8 cellular contexts compared by ENCODE assay signal in genomic region chr17:16491703-16492612, GRCh38. TPM values are rescaled to one million over a fixed set of nuclear protein-coding genes. Genes with fewer than 3 reads are reported as not detected.
DNase-seq lines count a peak whose midpoint lies in the region; ATAC-seq and TF ChIP-seq lines count a peak whose summit lies in the region.

Gene LRRC75A (minus strand): TSS chr17:16492193. CDS start chr17:16491990, 203 bp downstream.

- peak within 1 kb of the TSS; percentile 18; the same call in 1 of the 2 replicates for H3K27ac ChIP-seq in C4-2B
- no peak within 1 kb of the TSS for H3K27ac ChIP-seq in H9 (ENCODE audit: insufficient read length, low read depth, low read length)
- peak within 1 kb of the TSS in 3 of 12 donors; percentile 40 to 75 (median 51) for H3K27ac ChIP-seq in heart left ventricle
- H3K27ac ChIP-seq in prostate gland, result peak within 1 kb of the TSS in 1 of 2 donors; percentile 45
- H3K27ac ChIP-seq in uterus, result peak within 1 kb of the TSS; percentile 64 to 88

- no peak within 1 kb of the TSS for H4K91ac ChIP-seq in H9 (ENCODE audit: insufficient read length, low read depth, low read length)

- H3T11ph ChIP-seq in H9 (ENCODE audit: low read length), result no peak within 1 kb of the TSS

- H3K4me3 ChIP-seq in heart left ventricle (peak within 1 kb of the TSS; percentile 27 to 86 (median 60)), prostate gland (peak within 1 kb of the TSS; percentile 51 to 55), uterus (peak within 1 kb of the TSS; percentile 35 to 65)

- H3K4me1 Mint-ChIP-seq in H9, result peaks cover 59 to 60% of the 10 kb centered on the region in 2 experiments

- TF ChIP-seq POLR2A in heart left ventricle (IDR thresholded peaks at IDR 0.05) (no peak), prostate gland (IDR thresholded peaks at IDR 0.05) (no peak), uterus (IDR thresholded peaks at IDR 0.05) (no peak)

- H3K23me2 ChIP-seq in H9 (ENCODE audit: insufficient read length, low read depth, low read length, poor library complexity, severe bottlenecking), result peaks cover 8% of the 10 kb centered on the region

- no peak within 1 kb of the TSS for H4K5ac ChIP-seq in H9 (ENCODE audit: insufficient read length, low read depth, low read length)

- no peak for TF ChIP-seq CTCF in C4-2B (conservative IDR thresholded peaks at IDR 0.05)
- TF ChIP-seq CTCF in H9 (conservative IDR thresholded peaks at IDR 0.05), result peak; percentile 43; the same call in 2 of the 3 replicates
- peak in 5 of 12 donors; percentile 3 to 41 (median 21) for TF ChIP-seq CTCF in heart left ventricle (IDR thresholded peaks at IDR 0.05)
- no peak for TF ChIP-seq CTCF in prostate gland (IDR thresholded peaks at IDR 0.05)
- peak in 1 of 4 experiments; percentile 32 for TF ChIP-seq CTCF in uterus (IDR thresholded peaks at IDR 0.05)

- H3K4ac ChIP-seq in H9 (ENCODE audit: low read depth, low read length), result no peak within 1 kb of the TSS

- peak within 1 kb of the TSS; percentile 74 to 83 for H3K4me3 Mint-ChIP-seq in H9

- H3K56ac ChIP-seq in H9 (ENCODE audit: insufficient read length, low read depth, low read length), result no peak within 1 kb of the TSS

- no peak within 1 kb of the TSS for H3K9ac ChIP-seq in H9 (ENCODE audit: extremely low read depth, insufficient read length, low read length)

- no peak within 1 kb of the TSS for H2AK5ac ChIP-seq in H9 (ENCODE audit: insufficient read length, low read length)

- H3K4me2 ChIP-seq in H9 (ENCODE audit: insufficient read depth, insufficient read length, low read length), result peak within 1 kb of the TSS; percentile 53

- H3K36me3 ChIP-seq in heart left ventricle (no peaks in the 10 kb centered on the region), prostate gland (no peaks in the 10 kb centered on the region), uterus (no peaks in the 10 kb centered on the region)

- no peak within 1 kb of the TSS for H2AFZ ChIP-seq in H9 (ENCODE audit: low read length)

- no CpG with 5 or more reads among the region's 134 CpGs for WGBS in H9 (ENCODE audit: extremely low coverage, insufficient read length, low lambda C conversion rate)
- WGBS in heart left ventricle, 4 donors, result 1 to 2% (median 2%) methylated on average over 17 to 134 of the region's 134 CpGs
- WGBS in prostate gland, result 2% methylated on average over 87 of the region's 134 CpGs

- peak in 3 of 4 donors; percentile 73 to 86 (median 85) for ATAC-seq in heart left ventricle

- no peak within 1 kb of the TSS; the same call in none of the 2 replicates for H3K14ac ChIP-seq in H9 (ENCODE audit: insufficient read depth, low read length)

- H3K27me3 Mint-ChIP-seq in H9 (ENCODE audit: low read depth), result peaks cover 30% of the 10 kb centered on the region

- H3K79me1 ChIP-seq in H9 (ENCODE audit: insufficient read depth, low read depth, low read length, poor library complexity, severe bottlenecking), result no peaks in the 10 kb centered on the region

- no peak within 1 kb of the TSS for H4K8ac ChIP-seq in H9 (replicated peaks; ENCODE audit: insufficient read length, low read depth, low read length)

- no peak within 1 kb of the TSS for H3K23ac ChIP-seq in H9 (ENCODE audit: insufficient read length, low read depth, low read length)

- DNase-seq in H9 (peak; percentile 80), RPMI8226 (peak; percentile 16), heart left ventricle (peak; percentile 47 to 75 (median 54)), prostate gland (ENCODE audit: low spot score) (peak; percentile 21), uterus (peak; percentile 42 to 65), H4 (ENCODE audit: low spot score) (no peak)
- peak; percentile 64 for DNase-seq in activated naive CD4-positive, alpha-beta T cell treated with anti-CD3 and anti-CD28 coated beads, Interleukin-2, amount 50 U/mL, for 16 hours

- no peak within 1 kb of the TSS for H2BK5ac ChIP-seq in H9 (ENCODE audit: insufficient read length, low read length)

- H2BK15ac ChIP-seq in H9 (ENCODE audit: low read depth, low read length), result no peak within 1 kb of the TSS

- peaks cover 10% of the 10 kb centered on the region; the same call in 1 of the 2 replicates for H3K4me1 ChIP-seq in H9 (ENCODE audit: insufficient read depth, low read length)
- peaks cover 0 to 24% (median 12%) of the 10 kb centered on the region in 12 donors for H3K4me1 ChIP-seq in heart left ventricle
- H3K4me1 ChIP-seq in prostate gland (replicated peaks), result peaks cover under 1% of the 10 kb centered on the region
- peaks cover 0 to 8% of the 10 kb centered on the region in 2 donors for H3K4me1 ChIP-seq in uterus

- H3K9me3 ChIP-seq in H9 (ENCODE audit: control insufficient read depth, low read depth, low read length) (no peaks in the 10 kb centered on the region), heart left ventricle (no peaks in the 10 kb centered on the region), prostate gland (no peaks in the 10 kb centered on the region), uterus (no peaks in the 10 kb centered on the region)

- no peak within 1 kb of the TSS for H2BK12ac ChIP-seq in H9 (ENCODE audit: insufficient read length, low read depth, low read length)

- intact Hi-C loops in heart left ventricle (cut with DNase I) (loop anchor here in 1 of 10 donors (2.0 kb wide), 1 partner anchor 29 kb away; no protein-coding TSS in a partner anchor), prostate gland (cut with DNase I) (no loop called here), uterus (cut with DNase I; ENCODE audit: low total_unique reads) (no loop called here)

- H3K79me2 ChIP-seq in H9 (ENCODE audit: insufficient read depth, low read length), result no peaks in the 10 kb centered on the region; the same call in 1 of the 2 replicates

- no peak within 1 kb of the TSS for H2BK120ac ChIP-seq in H9 (ENCODE audit: low read depth, low read length, poor library complexity, severe bottlenecking)

- H3K27me3 ChIP-seq in H9 (ENCODE audit: insufficient read depth, low read length) (no peaks in the 10 kb centered on the region), heart left ventricle (peaks cover 0 to 10% (median 0%) of the 10 kb centered on the region in 9 donors), prostate gland (replicated peaks; ENCODE audit: insufficient read depth) (no peaks in the 10 kb centered on the region), uterus (no peaks in the 10 kb centered on the region)

- no peaks in the 10 kb centered on the region; a peak in 3 of 7 replicates for H3K36me3 Mint-ChIP-seq in H9 (ENCODE audit: insufficient read depth in 1 of 3, low read depth in 3 of 3)

- no peak within 1 kb of the TSS for H2BK20ac ChIP-seq in H9 (ENCODE audit: low read depth, low read length, poor library complexity, severe bottlenecking)

- H4K20me1 ChIP-seq in H9 (ENCODE audit: control insufficient read depth, insufficient read depth, insufficient read length), result no peaks in the 10 kb centered on the region

- peak within 1 kb of the TSS; percentile 51 for H3K18ac ChIP-seq in H9 (ENCODE audit: insufficient read length, low read depth, low read length)

- 0 out of 7 replicates have a peak within 1 kb of the TSS, but pooled peaks of 1 of the 3 experiments have one; percentile 60 for H3K27ac Mint-ChIP-seq in H9

- no peaks in the 10 kb centered on the region; a peak in 1 of 5 replicates for H3K9me3 Mint-ChIP-seq in H9

RNA-seq across cellular contexts. Expression of gene LRRC75A, which starts in this region (rescaled TPM):
- total RNA-seq in H9 (2021) (9.4 and 10.1 TPM in 2 replicates), heart left ventricle (1 to 10 TPM in 3 of 9 donors, under 1 TPM in 6; 0.37 to 2.5 (median 0.98) TPM), prostate gland (10 to 100 TPM in 1 of 2 donors, 1 to 10 TPM in 1; 5.2 to 25.8 TPM), uterus (1 to 10 TPM in 3 of 4 donors, under 1 TPM in 1; 0.26 to 6.0 (median 3.7) TPM)
- polyA plus RNA-seq in heart left ventricle, result under 1 TPM; 0.42 to 0.85 TPM
- 0.39 TPM in 1 of 2 replicates, not detected in the other for total RNA-seq in H4 (2014; rRNA removed; shearing (Covaris generic))
